Comparison of ENCODE assay signal across 22 cellular contexts in genomic region chr1:81664341-81664740, GRCh38.
DNase-seq lines count a peak whose midpoint lies in the region; TF ChIP-seq lines count a peak whose summit lies in the region.
"Had no signal": no experiment of that assay in that cellular context is flagged by ENCODE, and none has a peak within 500 bp of the region (broad histone marks: within the 10 kb centered on the region; RNA-seq: fewer than 3 reads in every experiment).

No MANE protein-coding gene starts in this region.

- peaks cover 14% of the 10 kb centered on the region for H3F3A ChIP-seq in neural progenitor cell (ENCODE audit: low read depth)

- CTCF ChIA-PET in activated CD4-positive, alpha-beta memory T cell treated with anti-CD3 and anti-CD28 coated beads for 36 hours (lab: Charles Lee): no interaction called here

- no peaks in the 10 kb centered on the region for H3K9me3 ChIP-seq in neural progenitor cell (ENCODE audit: low read depth)
- H3K9me3 ChIP-seq: BLaER1 treated with 17β-estradiol and CSF1 and Interleukin-3, amounts not matched to agents 10 nM and 100 nM had no signal

- H3K4me3 ChIP-seq in fibroblast of pulmonary artery (replicated peaks; ENCODE audit: low read depth, low read length) (no peak overlapping the region), neural progenitor cell (no peak overlapping the region)
- H3K4me3 ChIP-seq: BLaER1 treated with 17β-estradiol and CSF1 and Interleukin-3, amounts not matched to agents 10 nM and 100 nM; cardiac muscle cell; lung; SK-N-MC had no signal

- TF ChIP-seq CTCF in fibroblast of pulmonary artery (IDR thresholded peaks at IDR 0.05; ENCODE audit: low read length, missing control alignments): no peak
- TF ChIP-seq CTCF in neural progenitor cell (IDR thresholded peaks at IDR 0.05): no peak

- intact Hi-C loops in activated T-helper 1 cell treated with anti-CD3 and anti-CD28 coated beads, Interleukin-12 subunit alpha, Interleukin-12 subunit beta, Interleukin-2, Interleukin-4 antibody, amounts not matched to agents 30 ng/mL and 10 ng/mL and 1 ng/mL, durations not matched to agents 14 hours and 24 hours and 36 hours (cut with micrococcal nuclease): no loop called here
- intact Hi-C loops in activated CD4-positive, alpha-beta memory T cell treated with anti-CD3 and anti-CD28 coated beads for 36 hours (cut with micrococcal nuclease): no loop called here

- no peak overlapping the region for H3K4me2 ChIP-seq in neural progenitor cell
- H3K4me2 ChIP-seq: BLaER1 treated with 17β-estradiol and CSF1 and Interleukin-3, amounts not matched to agents 10 nM and 100 nM had no signal

- H3K36me3 Mint-ChIP-seq in neural progenitor cell: no peaks in the 10 kb centered on the region
- no peaks in the 10 kb centered on the region for H3K36me3 Mint-ChIP-seq in activated T-helper 1 cell treated with anti-CD3 and anti-CD28 coated beads, Interleukin-12 subunit alpha, Interleukin-12 subunit beta, Interleukin-2, Interleukin-4 antibody, amounts not matched to agents 30 ng/mL and 10 ng/mL and 1 ng/mL, durations not matched to agents 14 hours and 24 hours and 36 hours (ENCODE audit: low read depth)
- H3K36me3 Mint-ChIP-seq in activated CD4-positive, alpha-beta memory T cell treated with anti-CD3 and anti-CD28 coated beads for 36 hours: no peaks in the 10 kb centered on the region
- H3K36me3 Mint-ChIP-seq: stimulated activated effector memory CD8-positive, alpha-beta T cell treated with anti-CD3 and anti-CD28 coated beads, Interleukin-12 subunit alpha, Interleukin-12 subunit beta, amount 100 ng/mL, for 72 hours had no signal

- no peaks in the 10 kb centered on the region for H3K9me3 Mint-ChIP-seq in neural progenitor cell
- H3K9me3 Mint-ChIP-seq in activated T-helper 1 cell treated with anti-CD3 and anti-CD28 coated beads, Interleukin-12 subunit alpha, Interleukin-12 subunit beta, Interleukin-2, Interleukin-4 antibody, amounts not matched to agents 30 ng/mL and 10 ng/mL and 1 ng/mL, durations not matched to agents 14 hours and 24 hours and 36 hours: no peaks in the 10 kb centered on the region
- no peaks in the 10 kb centered on the region for H3K9me3 Mint-ChIP-seq in activated CD4-positive, alpha-beta memory T cell treated with anti-CD3 and anti-CD28 coated beads for 36 hours
- H3K9me3 Mint-ChIP-seq: dendritic cell treated with granulocyte-macrophage colony-stimulating factor and Interleukin-4, amounts not matched to agents 40 ng/mL and 50 ng/mL, for 4 days had no signal

- POLR2A ChIA-PET in activated CD4-positive, alpha-beta memory T cell treated with anti-CD3 and anti-CD28 coated beads for 36 hours (lab: Charles Lee): no interaction called here

- H3K4me1 Mint-ChIP-seq in neural progenitor cell: peaks cover 23% of the 10 kb centered on the region
- no peaks in the 10 kb centered on the region for H3K4me1 Mint-ChIP-seq in activated T-helper 1 cell treated with anti-CD3 and anti-CD28 coated beads, Interleukin-12 subunit alpha, Interleukin-12 subunit beta, Interleukin-2, Interleukin-4 antibody, amounts not matched to agents 30 ng/mL and 10 ng/mL and 1 ng/mL, durations not matched to agents 14 hours and 24 hours and 36 hours (ENCODE audit: low read depth)
- H3K4me1 Mint-ChIP-seq in activated CD4-positive, alpha-beta memory T cell treated with anti-CD3 and anti-CD28 coated beads for 36 hours (ENCODE audit: low read depth): no peaks in the 10 kb centered on the region
- H3K4me1 Mint-ChIP-seq: stimulated activated effector memory CD8-positive, alpha-beta T cell treated with anti-CD3 and anti-CD28 coated beads, Interleukin-12 subunit alpha, Interleukin-12 subunit beta, amount 100 ng/mL, for 72 hours had no signal

- DNase-seq in GM04503 (ENCODE audit: low read depth) (peak; percentile 75), amniotic stem cell (lab: John Stamatoyannopoulos, UW) (peak; percentile 18), fibroblast of pulmonary artery (ENCODE audit: low read depth) (peak; percentile 33), neural progenitor cell (ENCODE audit: low spot score) (no peak), NCI-H1417 (lab: John Stamatoyannopoulos, UW) (no peak)
- DNase-seq in activated T-helper 1 cell treated with anti-CD3 and anti-CD28 coated beads, Interleukin-12 subunit alpha, Interleukin-12 subunit beta, Interleukin-2, Interleukin-4 antibody, amounts not matched to agents 30 ng/mL and 10 ng/mL and 1 ng/mL, durations not matched to agents 14 hours and 24 hours and 36 hours (ENCODE audit: low spot score): no peak
- no peak for DNase-seq in activated CD4-positive, alpha-beta memory T cell treated with anti-CD3 and anti-CD28 coated beads for 36 hours
- DNase-seq: activated CD8-positive, alpha-beta memory T cell treated with anti-CD3 and anti-CD28 coated beads, Interleukin-2, amount 50 U/mL, for 48 hours; activated effector memory CD4-positive, alpha-beta T cell treated with Interleukin-2 at 50 U/mL for 16 hours; HCEC 1CT; hypothalamus; KG1; NCI-H146; NCI-H510A treated with DMSO at 0.1 percent for 48 hours; stimulated activated CD4-positive, alpha-beta T cell treated with anti-CD3 and anti-CD28 coated beads, Interleukin-2, amount 100 ng/mL, for 24 hours had no signal

- no peak overlapping the region for H2AFZ ChIP-seq in neural progenitor cell (replicated peaks)

- no peaks in the 10 kb centered on the region for H3K36me3 ChIP-seq in neural progenitor cell
- H3K36me3 ChIP-seq: BLaER1 treated with 17β-estradiol and CSF1 and Interleukin-3, amounts not matched to agents 10 nM and 100 nM; cardiac muscle cell had no signal

- H3K27me3 ChIP-seq in neural progenitor cell: no peaks in the 10 kb centered on the region
- H3K27me3 ChIP-seq: BLaER1 treated with 17β-estradiol and CSF1 and Interleukin-3, amounts not matched to agents 10 nM and 100 nM; cardiac muscle cell had no signal

- no peak overlapping the region for H3K27ac Mint-ChIP-seq in neural progenitor cell
- H3K27ac Mint-ChIP-seq in activated T-helper 1 cell treated with anti-CD3 and anti-CD28 coated beads, Interleukin-12 subunit alpha, Interleukin-12 subunit beta, Interleukin-2, Interleukin-4 antibody, amounts not matched to agents 30 ng/mL and 10 ng/mL and 1 ng/mL, durations not matched to agents 14 hours and 24 hours and 36 hours: no peak overlapping the region
- no peak overlapping the region for H3K27ac Mint-ChIP-seq in activated CD4-positive, alpha-beta memory T cell treated with anti-CD3 and anti-CD28 coated beads for 36 hours
- H3K27ac Mint-ChIP-seq: dendritic cell treated with granulocyte-macrophage colony-stimulating factor and Interleukin-4, amounts not matched to agents 40 ng/mL and 50 ng/mL, for 4 days; stimulated activated effector memory CD8-positive, alpha-beta T cell treated with anti-CD3 and anti-CD28 coated beads, Interleukin-12 subunit alpha, Interleukin-12 subunit beta, amount 100 ng/mL, for 72 hours had no signal

- no peak overlapping the region for H3K9ac ChIP-seq in neural progenitor cell
- H3K9ac ChIP-seq: BLaER1 treated with 17β-estradiol and CSF1 and Interleukin-3, amounts not matched to agents 10 nM and 100 nM had no signal

- peaks cover 2% of the 10 kb centered on the region for H3K27me3 Mint-ChIP-seq in neural progenitor cell (ENCODE audit: insufficient read depth, low read depth)
- no peaks in the 10 kb centered on the region for H3K27me3 Mint-ChIP-seq in activated T-helper 1 cell treated with anti-CD3 and anti-CD28 coated beads, Interleukin-12 subunit alpha, Interleukin-12 subunit beta, Interleukin-2, Interleukin-4 antibody, amounts not matched to agents 30 ng/mL and 10 ng/mL and 1 ng/mL, durations not matched to agents 14 hours and 24 hours and 36 hours (ENCODE audit: insufficient read depth)
- no peaks in the 10 kb centered on the region for H3K27me3 Mint-ChIP-seq in activated CD4-positive, alpha-beta memory T cell treated with anti-CD3 and anti-CD28 coated beads for 36 hours
- H3K27me3 Mint-ChIP-seq: dendritic cell treated with granulocyte-macrophage colony-stimulating factor and Interleukin-4, amounts not matched to agents 40 ng/mL and 50 ng/mL, for 4 days had no signal

- peaks cover 24% of the 10 kb centered on the region for H3K4me1 ChIP-seq in neural progenitor cell
- H3K4me1 ChIP-seq: BLaER1 treated with 17β-estradiol and CSF1 and Interleukin-3, amounts not matched to agents 10 nM and 100 nM had no signal

- H3K79me2 ChIP-seq in neural progenitor cell (ENCODE audit: low read depth): no peaks in the 10 kb centered on the region

- H3K4me3 Mint-ChIP-seq in neural progenitor cell: no peak overlapping the region
- no peak overlapping the region for H3K4me3 Mint-ChIP-seq in activated T-helper 1 cell treated with anti-CD3 and anti-CD28 coated beads, Interleukin-12 subunit alpha, Interleukin-12 subunit beta, Interleukin-2, Interleukin-4 antibody, amounts not matched to agents 30 ng/mL and 10 ng/mL and 1 ng/mL, durations not matched to agents 14 hours and 24 hours and 36 hours
- no peak overlapping the region for H3K4me3 Mint-ChIP-seq in activated CD4-positive, alpha-beta memory T cell treated with anti-CD3 and anti-CD28 coated beads for 36 hours
- H3K4me3 Mint-ChIP-seq: dendritic cell treated with granulocyte-macrophage colony-stimulating factor and Interleukin-4, amounts not matched to agents 40 ng/mL and 50 ng/mL, for 4 days; stimulated activated effector memory CD8-positive, alpha-beta T cell treated with anti-CD3 and anti-CD28 coated beads, Interleukin-12 subunit alpha, Interleukin-12 subunit beta, amount 100 ng/mL, for 72 hours had no signal

- no peak overlapping the region for H3K27ac ChIP-seq in neural progenitor cell
- H3K27ac ChIP-seq: BLaER1 treated with 17β-estradiol and CSF1 and Interleukin-3, amounts not matched to agents 10 nM and 100 nM; cardiac muscle cell; SK-N-MC; VCaP had no signal

- H4K20me1 ChIP-seq in neural progenitor cell (ENCODE audit: low read depth): no peaks in the 10 kb centered on the region
- H4K20me1 ChIP-seq: BLaER1 treated with 17β-estradiol and CSF1 and Interleukin-3, amounts not matched to agents 10 nM and 100 nM had no signal

Comparison
In these comparisons a context has a peak if more than half of its experiments do, and no peak if none do; other contexts are left out.
1. DNase-seq: peak in GM04503 (single experiment), amniotic stem cell (single experiment) and fibroblast of pulmonary artery (single experiment); none in neural progenitor cell (single experiment), activated T-helper 1 cell treated with anti-CD3 and anti-CD28 coated beads, Interleukin-12 subunit alpha, Interleukin-12 subunit beta, Interleukin-2, Interleukin-4 antibody, amounts not matched to agents 30 ng/mL and 10 ng/mL and 1 ng/mL, durations not matched to agents 14 hours and 24 hours and 36 hours (single experiment), NCI-H1417 (0 of 3) and activated CD4-positive, alpha-beta memory T cell treated with anti-CD3 and anti-CD28 coated beads for 36 hours (single experiment).